ENCODE assay signal across 10 cellular contexts in genomic region chr9:7186175-7186574, GRCh38.
DNase-seq lines count a peak whose midpoint lies in the region; ATAC-seq and TF ChIP-seq lines count a peak whose summit lies in the region.
"Had no signal": no experiment of that assay in that cellular context is flagged by ENCODE, and none has a peak within 500 bp of the region (broad histone marks: within the 10 kb centered on the region; RNA-seq: fewer than 3 reads in every experiment).

No MANE protein-coding gene starts in this region.

- POLR2A ChIA-PET in Caco-2 (lab: Charles Lee): no interaction called here
- POLR2A ChIA-PET in activated CD4-positive, alpha-beta memory T cell treated with anti-CD3 and anti-CD28 coated beads for 36 hours (lab: Charles Lee): no interaction called here

- H3K4me1 ChIP-seq in Caco-2: no peaks in the 10 kb centered on the region; the same call in 1 of the 2 replicates
- H3K4me1 ChIP-seq: vagina had no signal

- H3K36me3 ChIP-seq in Caco-2 (ENCODE audit: control insufficient read depth, insufficient read depth, low read length): no peaks in the 10 kb centered on the region
- H3K36me3 ChIP-seq: vagina had no signal

- DNase-seq in Caco-2: peak in 1 of 2 experiments; percentile 5
- DNase-seq in HFFc6: peak; percentile 12
- DNase-seq in activated CD4-positive, alpha-beta memory T cell treated with anti-CD3 and anti-CD28 coated beads for 36 hours: peak; percentile 13
- DNase-seq in left lobe of liver (ENCODE audit: low spot score): no peak
- DNase-seq in NCI-H2029 treated with DMSO at 0.1 percent for 48 hours (lab: John Stamatoyannopoulos, UW): no peak

- H3K36me3 Mint-ChIP-seq in Caco-2 (ENCODE audit: insufficient read depth, unreplicated experiment) (peaks cover 11% of the 10 kb centered on the region), HFFc6 (ENCODE audit: low read depth) (no peaks in the 10 kb centered on the region; the same call in 1 of the 2 replicates)
- H3K36me3 Mint-ChIP-seq in activated CD4-positive, alpha-beta memory T cell treated with anti-CD3 and anti-CD28 coated beads for 36 hours: peaks cover 56% of the 10 kb centered on the region
- H3K36me3 Mint-ChIP-seq in activated T-helper 17 cell treated with anti-CD3 and anti-CD28 coated beads, Interleukin-2, amount 50 U/mL, for 72 hours (ENCODE audit: low read depth): peaks cover 15% of the 10 kb centered on the region

- CTCF ChIA-PET in Caco-2 (lab: Charles Lee): no interaction called here
- CTCF ChIA-PET in activated CD4-positive, alpha-beta memory T cell treated with anti-CD3 and anti-CD28 coated beads for 36 hours (lab: Charles Lee): interaction anchor here (1.5 to 1.6 kb wide), 2 partner anchors 9 to 12 kb away, joined by 3 read pairs; no protein-coding TSS in a partner anchor

- H3K4me1 Mint-ChIP-seq in Caco-2 (ENCODE audit: low read depth, unreplicated experiment) (no peaks in the 10 kb centered on the region), HFFc6 (ENCODE audit: low read depth) (peaks cover 14% of the 10 kb centered on the region)
- H3K4me1 Mint-ChIP-seq in activated CD4-positive, alpha-beta memory T cell treated with anti-CD3 and anti-CD28 coated beads for 36 hours (ENCODE audit: low read depth): no peaks in the 10 kb centered on the region
- peaks cover 3% of the 10 kb centered on the region for H3K4me1 Mint-ChIP-seq in activated T-helper 17 cell treated with anti-CD3 and anti-CD28 coated beads, Interleukin-2, amount 50 U/mL, for 72 hours

- peak; percentile 21 to 40 for TF ChIP-seq CTCF in Caco-2 (IDR thresholded peaks at IDR 0.05; ENCODE audit: insufficient read depth in 1 of 2, low read depth in 1 of 2, low read length in 1 of 2, severe bottlenecking in 1 of 2, unreplicated experiment in 1 of 2)
- TF ChIP-seq CTCF in HFFc6 (IDR thresholded peaks at IDR 0.05): peak; percentile 84

- BruUV-seq in Caco-2 (replicated peaks; lab: Mats Ljungman, UMichigan): no TSS peak

- H3K4me3 Mint-ChIP-seq in Caco-2 (ENCODE audit: unreplicated experiment) (no peak overlapping the region), HFFc6 (no peak overlapping the region)
- H3K4me3 Mint-ChIP-seq in activated CD4-positive, alpha-beta memory T cell treated with anti-CD3 and anti-CD28 coated beads for 36 hours: no peak overlapping the region
- no peak overlapping the region for H3K4me3 Mint-ChIP-seq in activated T-helper 17 cell treated with anti-CD3 and anti-CD28 coated beads, Interleukin-2, amount 50 U/mL, for 72 hours

- H3K27ac Mint-ChIP-seq in Caco-2 (ENCODE audit: unreplicated experiment) (no peak overlapping the region), HFFc6 (no peak overlapping the region)
- H3K27ac Mint-ChIP-seq in activated CD4-positive, alpha-beta memory T cell treated with anti-CD3 and anti-CD28 coated beads for 36 hours: no peak overlapping the region
- H3K27ac Mint-ChIP-seq in activated T-helper 17 cell treated with anti-CD3 and anti-CD28 coated beads, Interleukin-2, amount 50 U/mL, for 72 hours: no peak overlapping the region

- no peaks in the 10 kb centered on the region for H3K9me3 Mint-ChIP-seq in Caco-2 (ENCODE audit: unreplicated experiment)
- H3K9me3 Mint-ChIP-seq in HFFc6: peaks cover 4% of the 10 kb centered on the region; the same call in 1 of the 2 replicates
- peaks cover 54% of the 10 kb centered on the region for H3K9me3 Mint-ChIP-seq in activated CD4-positive, alpha-beta memory T cell treated with anti-CD3 and anti-CD28 coated beads for 36 hours
- peaks cover 12% of the 10 kb centered on the region for H3K9me3 Mint-ChIP-seq in activated T-helper 17 cell treated with anti-CD3 and anti-CD28 coated beads, Interleukin-2, amount 50 U/mL, for 72 hours

- no peaks in the 10 kb centered on the region for H3K27me3 ChIP-seq in Caco-2 (replicated peaks; ENCODE audit: control insufficient read depth, insufficient read depth, low read length)
- H3K27me3 ChIP-seq: vagina had no signal

- ATAC-seq in left lobe of liver (peak; percentile 27), HG03139 (IDR thresholded peaks at IDR 0.05; ENCODE audit: unreplicated experiment) (no peak), HG03175 (IDR thresholded peaks at IDR 0.05; ENCODE audit: unreplicated experiment) (no peak)
- ATAC-seq in activated T-helper 17 cell treated with anti-CD3 and anti-CD28 coated beads, Interleukin-2, amount 50 U/mL, for 72 hours (replicated peaks): no peak

- H3K9me3 ChIP-seq in Caco-2: no peaks in the 10 kb centered on the region
- H3K9me3 ChIP-seq: vagina had no signal

- no peak overlapping the region for H3K4me3 ChIP-seq in Caco-2 (ENCODE audit: low read depth, low read length)
- H3K4me3 ChIP-seq: skin epidermis, vagina had no signal

- intact Hi-C loops in Caco-2 (cut with micrococcal nuclease; ENCODE audit: unreplicated experiment): loop anchor here (5.0 kb wide), 1 partner anchor 359 kb away; no protein-coding TSS in a partner anchor
- intact Hi-C loops in activated CD4-positive, alpha-beta memory T cell treated with anti-CD3 and anti-CD28 coated beads for 36 hours (cut with micrococcal nuclease): loop anchor here (1.0 to 2.0 kb wide), 2 partner anchors 134 to 359 kb away; no protein-coding TSS in a partner anchor

- H3K27me3 Mint-ChIP-seq in Caco-2 (ENCODE audit: insufficient read depth, unreplicated experiment) (peaks cover 4% of the 10 kb centered on the region), HFFc6 (ENCODE audit: insufficient read depth) (peaks cover 6% of the 10 kb centered on the region; the same call in 1 of the 2 replicates)
- no peaks in the 10 kb centered on the region for H3K27me3 Mint-ChIP-seq in activated CD4-positive, alpha-beta memory T cell treated with anti-CD3 and anti-CD28 coated beads for 36 hours
- H3K27me3 Mint-ChIP-seq in activated T-helper 17 cell treated with anti-CD3 and anti-CD28 coated beads, Interleukin-2, amount 50 U/mL, for 72 hours: no peaks in the 10 kb centered on the region

Comparison
In these comparisons a context has a peak if more than half of its experiments do, and no peak if none do; other contexts are left out.
1. DNase-seq: peak in HFFc6 (single experiment) and activated CD4-positive, alpha-beta memory T cell treated with anti-CD3 and anti-CD28 coated beads for 36 hours (single experiment); none in left lobe of liver (single experiment) and NCI-H2029 treated with DMSO at 0.1 percent for 48 hours (single experiment).